In genomic region chr14:54637829-54638446, GRCh38 we compare ENCODE assay signal across 18 cellular contexts.
A peak's percentile ranks its signal among the peaks of the same experiment; 100 is the strongest.
DNase-seq lines count a peak whose midpoint lies in the region; ATAC-seq and TF ChIP-seq lines count a peak whose summit lies in the region.
"Had no signal": no experiment of that assay in that cellular context is flagged by ENCODE, and none has a peak within 500 bp of the region (broad histone marks: within the 10 kb centered on the region; RNA-seq: fewer than 3 reads in every experiment).

No MANE protein-coding gene starts in this region.

- H3K9me3 Mint-ChIP-seq in nephron, result no peaks in the 10 kb centered on the region
- H3K9me3 Mint-ChIP-seq: memory B cell had no signal

- no peaks in the 10 kb centered on the region for H3K9me2 ChIP-seq in SK-N-SH
- no peaks in the 10 kb centered on the region for H3K9me2 ChIP-seq in PC-9 (ENCODE audit: insufficient read depth)

- H3K36me3 ChIP-seq in SK-N-SH (replicated peaks in 1 of 2; ENCODE audit: control insufficient read depth in 1 of 2, insufficient read depth in 2 of 2, low read length in 1 of 2) (no peaks in the 10 kb centered on the region), PC-9 (ENCODE audit: low read depth) (no peaks in the 10 kb centered on the region)
- H3K36me3 ChIP-seq: upper lobe of right lung had no signal

- H2AFZ ChIP-seq in SK-N-SH (ENCODE audit: low read depth) (no peak overlapping the region), PC-9 (no peak overlapping the region)

- H3K9me3 ChIP-seq in SK-N-SH (no peaks in the 10 kb centered on the region), PC-9 (ENCODE audit: insufficient read depth, low read depth) (no peaks in the 10 kb centered on the region)
- H3K9me3 ChIP-seq: upper lobe of right lung had no signal

- H3K79me2 ChIP-seq in SK-N-SH (ENCODE audit: insufficient read depth) (peaks cover 99% of the 10 kb centered on the region), PC-9 (ENCODE audit: low read depth) (no peaks in the 10 kb centered on the region)

- H3K4me2 ChIP-seq in SK-N-SH (peak overlapping the region; percentile 31), PC-9 (no peak overlapping the region)

- no peak for TF ChIP-seq EP300 in SK-N-SH (IDR thresholded peaks at IDR 0.05; ENCODE audit: borderline replicate concordance in 1 of 2, low read depth in 1 of 2, low read length in 1 of 2)

- POLR2A ChIA-PET in SK-N-SH (lab: Yijun Ruan, JAX) (no interaction called here), PC-9 (lab: Charles Lee; ENCODE audit: unreplicated experiment) (no interaction called here)

- no peak overlapping the region for H3K9ac ChIP-seq in SK-N-SH

- H3K27ac Mint-ChIP-seq in nephron, result peak overlapping the region; percentile 36 to 70 (median 52)
- H3K27ac Mint-ChIP-seq: B cell, memory B cell, progenitor cell of endocrine pancreas had no signal

- no peaks in the 10 kb centered on the region for H3K27me3 ChIP-seq in SK-N-SH (ENCODE audit: insufficient read depth)
- no peaks in the 10 kb centered on the region for H3K27me3 ChIP-seq in PC-9 (ENCODE audit: insufficient read depth, low read depth)
- H3K27me3 ChIP-seq: upper lobe of right lung had no signal

- H3K4me3 ChIP-seq in SK-N-SH (ENCODE audit: low read depth in 2 of 2, low read length in 1 of 2), result no peak overlapping the region
- H3K4me3 ChIP-seq in PC-9, result no peak overlapping the region
- H3K4me3 ChIP-seq: upper lobe of right lung had no signal

- ATAC-seq in GM21723 (IDR thresholded peaks at IDR 0.05; ENCODE audit: unreplicated experiment), result no peak
- ATAC-seq: upper lobe of right lung had no signal

- WGBS in SK-N-SH (ENCODE audit: low lambda C conversion rate), result 39% methylated on average over 8 of the region's 8 CpGs

- CTCF ChIA-PET in SK-N-SH (lab: Yijun Ruan, JAX) (interaction anchor here (1.3 kb wide), 1 partner anchor 11 kb away, joined by 7 read pairs; no protein-coding TSS in a partner anchor), PC-9 (lab: Charles Lee) (no interaction called here)

- no peaks in the 10 kb centered on the region for H3K36me3 Mint-ChIP-seq in nephron (ENCODE audit: low read depth)

- DNase-seq in ELR (ENCODE audit: low read depth) (peak; percentile 91), SK-N-SH (no peak), epithelial cell of prostate (ENCODE audit: low read depth, low spot score) (no peak), PC-9 (no peak), superior temporal gyrus (ENCODE audit: extremely low spot score) (no peak), NCI-H1436 (lab: John Stamatoyannopoulos, UW) (no peak)
- DNase-seq: activated CD8-positive, alpha-beta memory T cell treated with anti-CD3 and anti-CD28 coated beads for 24 hours; caudate nucleus; KG1; NCI-H187 treated with DMSO at 0.1 percent for 48 hours; SHP77; stimulated activated CD4-positive, alpha-beta T cell treated with anti-CD3 and anti-CD28 coated beads, Interleukin-1b, Interleukin-23, amount 100 ng/mL, for 48 hours; upper lobe of right lung had no signal

- peak overlapping the region in 1 of 3 experiments; percentile 25 for H3K4me3 Mint-ChIP-seq in nephron
- H3K4me3 Mint-ChIP-seq: B cell, memory B cell had no signal

- no peaks in the 10 kb centered on the region for H3K27me3 Mint-ChIP-seq in nephron (ENCODE audit: low read depth)
- H3K27me3 Mint-ChIP-seq: B cell, memory B cell had no signal

- intact Hi-C loops in PC-9 (cut with micrococcal nuclease; ENCODE audit: unreplicated experiment), result no loop called here

- H3F3A ChIP-seq in SK-N-SH (replicated peaks; ENCODE audit: insufficient read depth) (peaks cover 10% of the 10 kb centered on the region), PC-9 (ENCODE audit: insufficient read depth, low read depth) (no peaks in the 10 kb centered on the region)

- no peak for TF ChIP-seq RAD21 in SK-N-SH (IDR thresholded peaks at IDR 0.05; ENCODE audit: low read length)

- peaks cover 18 to 26% of the 10 kb centered on the region in 2 experiments for H3K4me1 ChIP-seq in SK-N-SH (ENCODE audit: control insufficient read depth in 1 of 2, insufficient read depth in 2 of 2, low read depth in 1 of 2, low read length in 1 of 2)
- no peaks in the 10 kb centered on the region for H3K4me1 ChIP-seq in PC-9 (replicated peaks; ENCODE audit: insufficient read depth)

- H4K20me1 ChIP-seq in SK-N-SH (ENCODE audit: insufficient read depth) (peaks cover 67% of the 10 kb centered on the region; the same call in 1 of the 2 replicates), PC-9 (ENCODE audit: insufficient read depth) (no peaks in the 10 kb centered on the region)

- TF ChIP-seq CTCF in SK-N-SH (IDR thresholded peaks at IDR 0.05) (no peak), nephron (IDR thresholded peaks at IDR 0.05; ENCODE audit: unreplicated experiment in 3 of 3) (no peak), PC-9 (conservative IDR thresholded peaks at IDR 0.05) (no peak)

- BruUV-seq in PC-9 (replicated peaks; lab: Mats Ljungman, UMichigan), result no TSS peak

- H3K27ac ChIP-seq in SK-N-SH (ENCODE audit: low read depth in 2 of 2, low read length in 1 of 2) (peak overlapping the region; percentile 7 to 60; a peak in 3 of 4 replicates), epithelial cell of prostate (peak overlapping the region; percentile 18), PC-9 (no peak overlapping the region)
- H3K27ac ChIP-seq: upper lobe of right lung had no signal

- peaks cover 77% of the 10 kb centered on the region for H3K4me1 Mint-ChIP-seq in nephron
- H3K4me1 Mint-ChIP-seq: B cell had no signal

TF ChIP-seq in SK-N-SH, 30 proteins besides CTCF, POLR2A, EP300 and RAD21:
- 0 out of 2 replicates have a peak, but pooled peaks have one; percentile 23 for TF ChIP-seq MEF2A (IDR thresholded peaks at IDR 0.05; ENCODE audit: borderline replicate concordance, low read depth)
- peak; percentile 32; the same call in 1 of the 2 replicates for TF ChIP-seq FOSL2 (IDR thresholded peaks at IDR 0.05; ENCODE audit: borderline replicate concordance, low read depth)
- TF ChIP-seq, protein P1, sequence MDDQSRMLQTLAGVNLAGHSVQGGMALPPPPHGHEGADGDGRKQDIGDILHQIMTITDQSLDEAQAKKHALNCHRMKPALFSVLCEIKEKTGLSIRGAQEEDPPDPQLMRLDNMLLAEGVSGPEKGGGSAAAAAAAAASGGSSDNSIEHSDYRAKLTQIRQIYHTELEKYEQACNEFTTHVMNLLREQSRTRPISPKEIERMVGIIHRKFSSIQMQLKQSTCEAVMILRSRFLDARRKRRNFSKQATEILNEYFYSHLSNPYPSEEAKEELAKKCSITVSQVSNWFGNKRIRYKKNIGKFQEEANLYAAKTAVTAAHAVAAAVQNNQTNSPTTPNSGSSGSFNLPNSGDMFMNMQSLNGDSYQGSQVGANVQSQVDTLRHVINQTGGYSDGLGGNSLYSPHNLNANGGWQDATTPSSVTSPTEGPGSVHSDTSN (IDR thresholded peaks at IDR 0.05), result peak; percentile 70
- no peak for TF ChIP-seq RFX5 (IDR thresholded peaks at IDR 0.05; ENCODE audit: low read length)
- peak; percentile 62; the same call in 1 of the 2 replicates for TF ChIP-seq TCF12 (IDR thresholded peaks at IDR 0.05)
